In the genomic region with DNA sequence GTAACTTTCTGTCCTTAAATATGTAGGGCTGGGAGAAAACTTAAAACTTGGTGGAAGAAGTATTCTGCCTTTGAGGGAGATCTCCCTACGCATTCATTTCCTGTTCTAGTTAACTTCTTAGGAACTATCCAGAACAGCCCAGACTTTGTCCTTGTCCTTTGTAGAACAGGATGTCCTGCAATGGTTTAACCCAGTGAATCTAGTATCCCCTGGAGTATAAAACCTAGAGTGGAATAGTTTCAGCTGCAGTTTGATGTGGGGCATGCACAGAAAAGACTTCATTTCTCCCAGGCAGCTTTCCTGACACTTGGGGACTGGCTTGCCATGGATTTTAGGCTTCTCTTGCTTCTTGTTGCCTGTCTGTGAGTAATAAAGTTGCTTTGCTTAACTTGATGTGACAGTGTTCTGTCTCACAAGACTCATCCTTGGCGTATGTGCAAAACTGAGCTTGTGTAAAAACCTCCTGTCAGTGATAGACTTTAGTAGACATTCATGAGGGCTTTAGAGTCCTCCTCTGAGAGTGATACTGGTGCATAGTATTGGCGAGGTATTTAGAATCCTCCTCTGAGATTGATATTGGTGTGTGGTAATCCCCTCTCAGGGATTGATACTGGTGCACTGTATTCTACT, we compare ENCODE assay signal across 29 cellular contexts. TPM values are rescaled to one million over a fixed set of nuclear protein-coding genes. Genes with fewer than 3 reads are reported as not detected.
A peak's percentile ranks its signal among the peaks of the same experiment; 100 is the strongest.
DNase-seq lines count a peak whose midpoint lies in the region; ATAC-seq lines count a peak whose summit lies in the region.
"Had no signal": no experiment of that assay in that cellular context is flagged by ENCODE, and none has a peak within 500 bp of the region (broad histone marks: within the 10 kb centered on the region; RNA-seq: fewer than 3 reads in every experiment).

No MANE protein-coding gene starts in this region.

- peak; percentile 20 for DNase-seq in dermis blood vessel endothelial cell
- DNase-seq in right cardiac atrium, result no peak
- DNase-seq in retina, result peak; percentile 25
- DNase-seq in activated CD4-positive, alpha-beta T cell treated with anti-CD3 and anti-CD28 coated beads, Interleukin-2, amount 50 U/mL, for 4 hours, result no peak
- DNase-seq in caudate nucleus (lab: John Stamatoyannopoulos, UW), result no peak
- DNase-seq in stimulated activated CD4-positive, alpha-beta T cell treated with anti-CD3 and anti-CD28 coated beads, Interleukin-4, amount 100 ng/mL, for 4 hours, result no peak
- DNase-seq: activated CD4-positive, alpha-beta T cell treated with anti-CD3 and anti-CD28 coated beads for 48 hours; activated naive CD4-positive, alpha-beta T cell treated with Interleukin-2 at 50 U/mL for 16 hours; activated T-cell treated with anti-CD3 and anti-CD28 coated beads, Interleukin-2, amount 50 U/mL, for 24 hours; adrenal gland; DMS153; effector CD8-positive, alpha-beta T cell; erythroblast; foreskin keratinocyte; H7; islet precursor cell; NCI-H1105; NCI-H1930; NCI-H524 treated with DMSO at 0.1 percent for 48 hours; NK-92 treated with Interleukin-12 subunit alpha and Interleukin-12 subunit beta, amount 100 ng/mL, for 24 hours; PC-3; posterior cingulate gyrus; SHP77 treated with DMSO at 0.1 percent for 48 hours; stimulated activated CD4-positive, alpha-beta T cell treated with anti-CD3 and anti-CD28 coated beads, Interleukin-2, amount 100 ng/mL, for 24 hours; trophoblast cell had no signal

- intact Hi-C loops in right cardiac atrium (cut with DNase I), result no loop called here

- 0 out of 22 replicates have a peak, but pooled peaks cover 0 to 4% (median 0%) of the 10 kb centered on the region in 11 experiments for H3K36me3 ChIP-seq in BLaER1 treated with 17β-estradiol and CSF1 and Interleukin-3, amounts not matched to agents 10 nM and 100 nM
- H3K36me3 ChIP-seq: adrenal gland had no signal

- H3K9ac ChIP-seq in BLaER1 treated with 17β-estradiol and CSF1 and Interleukin-3, amounts not matched to agents 10 nM and 100 nM, result no peak overlapping the region

- peaks cover 0 to 43% (median 28%) of the 10 kb centered on the region in 10 experiments; a peak in 17 of 20 replicates for H3K4me1 ChIP-seq in BLaER1 treated with 17β-estradiol and CSF1 and Interleukin-3, amounts not matched to agents 10 nM and 100 nM
- peaks cover 4% of the 10 kb centered on the region for H3K4me1 ChIP-seq in right cardiac atrium (ENCODE audit: control insufficient read depth, insufficient read depth, low read length)

- H3K27ac ChIP-seq in BLaER1 treated with 17β-estradiol and CSF1 and Interleukin-3, amounts not matched to agents 10 nM and 100 nM, result no peak overlapping the region; a peak in 1 of 22 replicates
- H3K27ac ChIP-seq in right cardiac atrium (ENCODE audit: low read length) (peak overlapping the region; percentile 26), caudate nucleus (ENCODE audit: low read depth, low read length) (no peak overlapping the region)
- H3K27ac ChIP-seq: foreskin keratinocyte, VCaP had no signal

- no peaks in the 10 kb centered on the region for H3K27me3 ChIP-seq in BLaER1 treated with 17β-estradiol and CSF1 and Interleukin-3, amounts not matched to agents 10 nM and 100 nM
- H3K27me3 ChIP-seq in right cardiac atrium (ENCODE audit: control insufficient read depth, insufficient read depth), result no peaks in the 10 kb centered on the region
- H3K27me3 ChIP-seq: adrenal gland, foreskin keratinocyte had no signal

- H3K4me3 ChIP-seq in BLaER1 treated with 17β-estradiol and CSF1 and Interleukin-3, amounts not matched to agents 10 nM and 100 nM, result no peak overlapping the region
- H3K4me3 ChIP-seq in right cardiac atrium (ENCODE audit: low read length), result no peak overlapping the region
- H3K4me3 ChIP-seq: adrenal gland, skin epidermis had no signal

- WGBS in right cardiac atrium, result 81% methylated on average over 3 of the region's 3 CpGs

- H3K9me3 ChIP-seq in BLaER1 treated with 17β-estradiol and CSF1 and Interleukin-3, amounts not matched to agents 10 nM and 100 nM (replicated peaks in 1 of 11), result no peaks in the 10 kb centered on the region
- H3K9me3 ChIP-seq in right cardiac atrium (ENCODE audit: control insufficient read depth, low read length), result no peaks in the 10 kb centered on the region
- H3K9me3 ChIP-seq: adrenal gland had no signal

- ATAC-seq in right cardiac atrium (peak in 1 of 2 donors; percentile 55), GM18867 (IDR thresholded peaks at IDR 0.05; ENCODE audit: unreplicated experiment) (no peak)
- ATAC-seq: foreskin keratinocyte, PC-3 had no signal

- peak overlapping the region in 9 of 11 experiments; percentile 2 to 65 (median 43); a peak in 15 of 22 replicates for H3K4me2 ChIP-seq in BLaER1 treated with 17β-estradiol and CSF1 and Interleukin-3, amounts not matched to agents 10 nM and 100 nM

- peaks cover 0 to 21% (median 0%) of the 10 kb centered on the region in 11 experiments; a peak in 5 of 22 replicates for H4K20me1 ChIP-seq in BLaER1 treated with 17β-estradiol and CSF1 and Interleukin-3, amounts not matched to agents 10 nM and 100 nM

RNA-seq across cellular contexts. Expression of a gene that starts 28.2 kb away (rescaled TPM):
- 6.0 and 13.4 TPM in 2 replicates for total RNA-seq in dermis blood vessel endothelial cell
- total RNA-seq in right cardiac atrium, result 1 to 10 TPM; 5.9 to 8.6 (median 6.7) TPM
- polyA plus RNA-seq in right cardiac atrium, result 4.5 TPM

Comparison
In these comparisons a context has a peak if more than half of its experiments do, and no peak if none do; other contexts are left out.
1. DNase-seq: peak in dermis blood vessel endothelial cell (single experiment) and retina (single experiment); none in right cardiac atrium (0 of 3), activated CD4-positive, alpha-beta T cell treated with anti-CD3 and anti-CD28 coated beads, Interleukin-2, amount 50 U/mL, for 4 hours (0 of 2), caudate nucleus (0 of 61) and stimulated activated CD4-positive, alpha-beta T cell treated with anti-CD3 and anti-CD28 coated beads, Interleukin-4, amount 100 ng/mL, for 4 hours (0 of 2).